1 cellular context compared by ENCODE assay signal in genomic region chr4:48673537-48673936, GRCh38.
TF ChIP-seq lines count a peak whose summit lies in the region.

No MANE protein-coding gene starts in this region.

TF ChIP-seq in K562, 482 proteins besides CTCF, POLR2A, EP300 and RAD21 (continued from another document):
- TF ChIP-seq CREB3 (tag; conservative IDR thresholded peaks at IDR 0.05; ENCODE audit: low read depth) = no peak
- no peak for TF ChIP-seq ARID4B (CRISPR knock-in tag; IDR thresholded peaks at IDR 0.05)
- TF ChIP-seq ZNF444 (CRISPR knock-in tag; IDR thresholded peaks at IDR 0.05) = no peak
- TF ChIP-seq ZNF280A (IDR thresholded peaks at IDR 0.05; ENCODE audit: low read depth, partially characterized antibody) = no peak
- TF ChIP-seq FOXM1 (IDR thresholded peaks at IDR 0.05; ENCODE audit: low read depth) = no peak
- TF ChIP-seq FOXM1 (CRISPR knock-in tag; IDR thresholded peaks at IDR 0.05; ENCODE audit: low read depth) = no peak
- TF ChIP-seq, protein P1, sequence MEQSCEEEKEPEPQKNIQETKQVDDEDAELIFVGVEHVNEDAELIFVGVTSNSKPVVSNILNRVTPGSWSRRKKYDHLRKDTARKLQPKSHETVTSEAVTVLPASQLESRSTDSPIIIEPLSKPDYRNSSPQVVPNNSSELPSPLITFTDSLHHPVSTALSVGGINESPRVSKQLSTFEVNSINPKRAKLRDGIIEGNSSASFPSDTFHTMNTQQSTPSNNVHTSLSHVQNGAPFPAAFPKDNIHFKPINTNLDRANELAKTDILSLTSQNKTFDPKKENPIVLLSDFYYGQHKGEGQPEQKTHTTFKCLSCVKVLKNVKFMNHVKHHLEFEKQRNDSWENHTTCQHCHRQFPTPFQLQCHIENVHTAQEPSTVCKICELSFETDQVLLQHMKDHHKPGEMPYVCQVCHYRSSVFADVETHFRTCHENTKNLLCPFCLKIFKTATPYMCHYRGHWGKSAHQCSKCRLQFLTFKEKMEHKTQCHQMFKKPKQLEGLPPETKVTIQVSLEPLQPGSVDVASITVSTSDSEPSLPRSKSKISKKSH (CRISPR knock-in tag; IDR thresholded peaks at IDR 0.05) = no peak
